Comparison of ENCODE assay signal across 11 cellular contexts in the genomic region with DNA sequence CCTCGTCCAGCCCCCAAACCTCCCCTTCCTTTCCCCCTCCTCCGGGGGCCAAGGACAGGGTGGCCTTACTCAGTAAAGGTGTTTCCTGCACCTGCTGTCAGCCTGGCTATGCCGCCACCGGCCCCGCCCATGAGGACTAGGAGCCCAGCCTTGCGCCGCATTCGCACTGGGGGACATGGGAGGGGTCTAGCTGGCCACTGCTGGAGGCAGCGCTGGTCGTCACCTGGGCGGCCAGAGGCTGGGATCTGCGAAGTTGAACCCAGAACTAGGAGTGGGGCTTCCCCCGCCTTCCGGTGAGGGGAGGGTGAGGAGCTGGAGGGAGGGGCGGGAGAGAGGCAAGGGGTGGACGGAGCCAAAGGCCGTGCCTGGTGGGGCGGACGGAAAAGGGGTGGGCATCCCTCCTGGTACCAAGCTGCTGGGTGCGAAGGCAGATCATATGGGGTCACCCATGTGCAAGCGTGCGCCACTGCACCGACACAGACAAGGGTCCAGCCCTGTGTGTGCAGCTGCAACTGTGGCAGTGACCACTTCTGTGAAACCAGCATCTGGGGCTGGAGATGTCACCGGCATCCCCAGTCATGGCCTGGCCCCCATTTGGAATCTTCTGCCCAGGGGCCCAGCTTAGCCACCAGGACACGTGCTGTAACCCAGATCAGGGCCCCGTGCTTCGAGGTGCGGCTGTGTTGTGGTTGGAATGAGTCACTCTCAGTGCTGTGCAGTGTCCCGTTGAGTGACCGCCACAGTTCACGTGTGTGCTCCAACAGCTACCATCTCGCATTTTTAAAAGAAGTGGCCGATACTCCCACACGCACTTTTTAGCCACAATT. TPM values are rescaled to one million over a fixed set of nuclear protein-coding genes. Genes with fewer than 3 reads are reported as not detected.
A peak's percentile ranks its signal among the peaks of the same experiment; 100 is the strongest.
DNase-seq lines count a peak whose midpoint lies in the region; FAIRE-seq and TF ChIP-seq lines count a peak whose summit lies in the region.
"Had no signal": no experiment of that assay in that cellular context is flagged by ENCODE, and none has a peak within 500 bp of the region (broad histone marks: within the 10 kb centered on the region; RNA-seq: fewer than 3 reads in every experiment).

No MANE protein-coding gene starts in this region.

- peaks cover 6% of the 10 kb centered on the region for H3K4me1 Mint-ChIP-seq in activated naive CD4-positive, alpha-beta T cell treated with anti-CD3 and anti-CD28 coated beads for 36 hours (ENCODE audit: low read depth)

- TF ChIP-seq POLR2A in endothelial cell of umbilical vein (IDR thresholded peaks at IDR 0.05; ENCODE audit: low read depth, low read length): no peak

- H3K79me1 ChIP-seq in neuronal stem cell (ENCODE audit: low read depth, low read length): peaks cover 8% of the 10 kb centered on the region

- H3K4me3 ChIP-seq in endothelial cell of umbilical vein (replicated peaks in 1 of 3; ENCODE audit: insufficient read depth in 1 of 3, low read depth in 1 of 3, low read length in 3 of 3) (no peak overlapping the region), neuronal stem cell (ENCODE audit: low read length in 2 of 2) (no peak overlapping the region)

- no peak overlapping the region for H3K9ac ChIP-seq in endothelial cell of umbilical vein (replicated peaks; ENCODE audit: extremely low read depth, insufficient read depth, low read length)
- H3K9ac ChIP-seq in neuronal stem cell (ENCODE audit: low read depth, low read length, poor library complexity): peak overlapping the region; percentile 21
- H3K9ac ChIP-seq: KMS-11 had no signal

- peak overlapping the region; percentile 56 for H3K14ac ChIP-seq in neuronal stem cell (ENCODE audit: low read length)

- H3K4me1 ChIP-seq in endothelial cell of umbilical vein (ENCODE audit: control insufficient read depth, extremely low read depth, insufficient read depth, low read length) (peaks cover 13% of the 10 kb centered on the region), neuronal stem cell (ENCODE audit: control insufficient read depth in 2 of 2, insufficient read depth in 1 of 2, low read depth in 1 of 2, low read length in 2 of 2) (peaks cover 12 to 13% of the 10 kb centered on the region in 2 donors)

- H2BK12ac ChIP-seq in neuronal stem cell (ENCODE audit: low read length): no peak overlapping the region

- H4K91ac ChIP-seq in neuronal stem cell (ENCODE audit: low read depth, low read length, poor library complexity): no peak overlapping the region

- H3K4ac ChIP-seq in neuronal stem cell (ENCODE audit: low read length): peak overlapping the region; percentile 84

- peak overlapping the region; percentile 26 for H2BK15ac ChIP-seq in neuronal stem cell (ENCODE audit: low read length)

- H3K4me3 Mint-ChIP-seq in activated naive CD4-positive, alpha-beta T cell treated with anti-CD3 and anti-CD28 coated beads for 36 hours: no peak overlapping the region

- H3K27me3 ChIP-seq in endothelial cell of umbilical vein (ENCODE audit: control insufficient read depth in 2 of 2, insufficient read depth in 2 of 2, low read length in 2 of 2) (peaks cover 23 to 38% of the 10 kb centered on the region in 2 experiments), neuronal stem cell (ENCODE audit: control insufficient read depth in 3 of 3, insufficient read depth in 3 of 3, low read depth in 1 of 3, low read length in 3 of 3) (peaks cover 22 to 53% (median 34%) of the 10 kb centered on the region in 3 experiments)

- H3K36me3 ChIP-seq in endothelial cell of umbilical vein (ENCODE audit: control insufficient read depth in 2 of 2, extremely low read depth in 1 of 2, insufficient read depth in 2 of 2, low read length in 2 of 2): peaks cover 3 to 11% of the 10 kb centered on the region in 2 experiments
- H3K36me3 ChIP-seq in neuronal stem cell (replicated peaks in 1 of 2; ENCODE audit: control insufficient read depth in 2 of 2, insufficient read depth in 2 of 2, low read length in 2 of 2): peaks cover 5 to 24% of the 10 kb centered on the region in 2 donors

- TF ChIP-seq CTCF in endothelial cell of umbilical vein (IDR thresholded peaks at IDR 0.05; ENCODE audit: extremely low read depth in 1 of 2, insufficient read depth in 1 of 2, low read depth in 1 of 2, low read length in 2 of 2): no peak

- H3K9me3 Mint-ChIP-seq in activated naive CD4-positive, alpha-beta T cell treated with anti-CD3 and anti-CD28 coated beads for 36 hours: no peaks in the 10 kb centered on the region

- H3K27me3 Mint-ChIP-seq in activated naive CD4-positive, alpha-beta T cell treated with anti-CD3 and anti-CD28 coated beads for 36 hours (ENCODE audit: low read depth): peaks cover 24% of the 10 kb centered on the region

- POLR2A ChIA-PET in endothelial cell of umbilical vein (lab: Charles Lee): no interaction called here

- WGBS in neuronal stem cell (ENCODE audit: extremely low coverage in 2 of 2, insufficient read length in 2 of 2, insufficient replicate concordance in 1 of 2), 2 donors: no CpG with 5 or more reads among the region's 34 CpGs

- H3K18ac ChIP-seq in neuronal stem cell (ENCODE audit: low read length): peak overlapping the region; percentile 71

- H4K20me1 ChIP-seq in endothelial cell of umbilical vein (replicated peaks; ENCODE audit: control insufficient read depth, extremely low read depth, insufficient read depth, low read length): no peaks in the 10 kb centered on the region

- peak; percentile 18 for FAIRE-seq in endothelial cell of umbilical vein (lab: Jason Lieb, UNC)

- no peaks in the 10 kb centered on the region for H3K79me2 ChIP-seq in endothelial cell of umbilical vein (ENCODE audit: control insufficient read depth, insufficient read depth, low read length)

- no peak overlapping the region for H2BK120ac ChIP-seq in neuronal stem cell (ENCODE audit: low read depth, low read length)

- H3K4me2 ChIP-seq in endothelial cell of umbilical vein (ENCODE audit: insufficient read depth, low read length) (no peak overlapping the region), neuronal stem cell (ENCODE audit: insufficient read depth, low read length, poor library complexity, severe bottlenecking) (no peak overlapping the region)
- H3K4me2 ChIP-seq: KMS-11 had no signal

- H2AK5ac ChIP-seq in neuronal stem cell (ENCODE audit: low read depth, low read length): peak overlapping the region; percentile 94

- no TSS peak for BruUV-seq in endothelial cell of umbilical vein (replicated peaks; lab: Mats Ljungman, UMichigan)

- intact Hi-C loops in endothelial cell of umbilical vein (cut with micrococcal nuclease): no loop called here
- intact Hi-C loops in activated naive CD4-positive, alpha-beta T cell treated with anti-CD3 and anti-CD28 coated beads for 36 hours (cut with micrococcal nuclease): no loop called here

- DNase-seq in ELR (ENCODE audit: low read depth) (peak; percentile 72), NCI-H69 (lab: John Stamatoyannopoulos, UW) (peak; percentile 47), endothelial cell of umbilical vein (ENCODE audit: low read depth, low spot score) (no peak), neuronal stem cell (ENCODE audit: low spot score) (no peak), DMS153 (lab: John Stamatoyannopoulos, UW) (no peak)
- DNase-seq in activated effector memory CD4-positive, alpha-beta T cell treated with Interleukin-2 at 50 U/mL for 16 hours: no peak
- no peak for DNase-seq in activated naive CD4-positive, alpha-beta T cell treated with anti-CD3 and anti-CD28 coated beads for 36 hours
- no peak for DNase-seq in activated CD4-positive, alpha-beta T cell treated with anti-CD3 and anti-CD28 coated beads, Interleukin-2, amount 50 U/mL, for 4 hours
- DNase-seq: activated naive CD4-positive, alpha-beta T cell; stimulated activated CD4-positive, alpha-beta T cell treated with anti-CD3 and anti-CD28 coated beads, Interleukin-12 subunit alpha, Interleukin-12 subunit beta, amount 100 ng/mL, for 4 hours had no signal

- no peaks in the 10 kb centered on the region for H3K36me3 Mint-ChIP-seq in activated naive CD4-positive, alpha-beta T cell treated with anti-CD3 and anti-CD28 coated beads for 36 hours (ENCODE audit: low read depth)

- H2AFZ ChIP-seq in endothelial cell of umbilical vein (ENCODE audit: low read depth, low read length): no peak overlapping the region
- no peak overlapping the region for H2AFZ ChIP-seq in neuronal stem cell (ENCODE audit: low read length)

- H3K9me3 ChIP-seq in endothelial cell of umbilical vein (replicated peaks; ENCODE audit: control insufficient read depth, insufficient read depth, low read length) (no peaks in the 10 kb centered on the region), neuronal stem cell (replicated peaks in 1 of 2; ENCODE audit: control insufficient read depth in 2 of 2, insufficient read depth in 1 of 2, low read depth in 1 of 2, low read length in 2 of 2) (peaks cover 0 to 5% of the 10 kb centered on the region in 2 donors)

- CTCF ChIA-PET in endothelial cell of umbilical vein (lab: Charles Lee): interaction anchor here (1.2 to 3.1 kb wide), 2 partner anchors 158 to 236 kb away, joined by 4 to 29 read pairs; no protein-coding TSS in a partner anchor
- CTCF ChIA-PET in activated naive CD4-positive, alpha-beta T cell treated with anti-CD3 and anti-CD28 coated beads for 36 hours (lab: Charles Lee): no interaction called here

- dilution Hi-C loops in endothelial cell of umbilical vein (cut with MboI; ENCODE audit: extremely low pct_ligation_motif_present, low sequenced_read_pairs): no loop called here

- H2BK5ac ChIP-seq in neuronal stem cell (ENCODE audit: low read length): peak overlapping the region; percentile 48

- no peaks in the 10 kb centered on the region for H3K9me1 ChIP-seq in endothelial cell of umbilical vein (replicated peaks; ENCODE audit: control insufficient read depth, extremely low read depth, insufficient read depth, low read length)

- peak overlapping the region; percentile 94 for H3K23ac ChIP-seq in neuronal stem cell (ENCODE audit: low read depth, low read length, poor library complexity)

- no peak overlapping the region for H4K8ac ChIP-seq in neuronal stem cell (ENCODE audit: low read depth, low read length)

- H3K27ac ChIP-seq in endothelial cell of umbilical vein (ENCODE audit: insufficient read depth, low read depth, low read length): no peak overlapping the region
- H3K27ac ChIP-seq in neuronal stem cell (replicated peaks; ENCODE audit: low read length): no peak overlapping the region
- H3K27ac ChIP-seq: KMS-11 had no signal

- no peak overlapping the region for H3K27ac Mint-ChIP-seq in activated naive CD4-positive, alpha-beta T cell treated with anti-CD3 and anti-CD28 coated beads for 36 hours

RNA-seq across cellular contexts. Expression of a gene that starts 8.5 kb away (rescaled TPM):
- total RNA-seq in endothelial cell of umbilical vein: not detected in 2 replicates
- 0.03 and 0.05 TPM in 2 replicates for polyA plus RNA-seq in endothelial cell of umbilical vein
- not detected in 2 replicates for polyA plus RNA-seq in endothelial cell of umbilical vein (2011; cell fraction: cytosol; rRNA removed)
- polyA plus RNA-seq in endothelial cell of umbilical vein (2011; cell fraction: nucleus; rRNA removed): 0.13 and 0.25 TPM in 2 replicates
- not detected in 2 replicates for polyA plus RNA-seq in endothelial cell of umbilical vein (2012)
- not detected in 2 replicates for polyA minus RNA-seq in endothelial cell of umbilical vein
- not detected for polyA minus RNA-seq in endothelial cell of umbilical vein (2011; cell fraction: cytosol; rRNA and poly(A)+ RNA removed)
- polyA minus RNA-seq in endothelial cell of umbilical vein (2011; cell fraction: nucleus; rRNA and poly(A)+ RNA removed): 0.19 TPM in 1 of 2 replicates, not detected in the other
- 0.46 TPM for polyA plus RNA-seq in neuronal stem cell (2013, experiment 1 of 2)
- polyA plus RNA-seq in neuronal stem cell (2013, experiment 2 of 2): 0.28 TPM
- under 1 TPM; 0.33 to 0.37 TPM for total RNA-seq in activated naive CD4-positive, alpha-beta T cell treated with anti-CD3 and anti-CD28 coated beads for 36 hours

Comparison
In these comparisons a context has a peak if more than half of its experiments do, and no peak if none do; other contexts are left out.
1. DNase-seq: peak in ELR (single experiment) and NCI-H69 (single experiment); none in endothelial cell of umbilical vein (single experiment), neuronal stem cell (single experiment), activated effector memory CD4-positive, alpha-beta T cell treated with Interleukin-2 at 50 U/mL for 16 hours (single experiment), activated naive CD4-positive, alpha-beta T cell treated with anti-CD3 and anti-CD28 coated beads for 36 hours (single experiment), DMS153 (single experiment) and activated CD4-positive, alpha-beta T cell treated with anti-CD3 and anti-CD28 coated beads, Interleukin-2, amount 50 U/mL, for 4 hours (0 of 2).